1 cellular context compared by ENCODE assay signal in the genomic region with DNA sequence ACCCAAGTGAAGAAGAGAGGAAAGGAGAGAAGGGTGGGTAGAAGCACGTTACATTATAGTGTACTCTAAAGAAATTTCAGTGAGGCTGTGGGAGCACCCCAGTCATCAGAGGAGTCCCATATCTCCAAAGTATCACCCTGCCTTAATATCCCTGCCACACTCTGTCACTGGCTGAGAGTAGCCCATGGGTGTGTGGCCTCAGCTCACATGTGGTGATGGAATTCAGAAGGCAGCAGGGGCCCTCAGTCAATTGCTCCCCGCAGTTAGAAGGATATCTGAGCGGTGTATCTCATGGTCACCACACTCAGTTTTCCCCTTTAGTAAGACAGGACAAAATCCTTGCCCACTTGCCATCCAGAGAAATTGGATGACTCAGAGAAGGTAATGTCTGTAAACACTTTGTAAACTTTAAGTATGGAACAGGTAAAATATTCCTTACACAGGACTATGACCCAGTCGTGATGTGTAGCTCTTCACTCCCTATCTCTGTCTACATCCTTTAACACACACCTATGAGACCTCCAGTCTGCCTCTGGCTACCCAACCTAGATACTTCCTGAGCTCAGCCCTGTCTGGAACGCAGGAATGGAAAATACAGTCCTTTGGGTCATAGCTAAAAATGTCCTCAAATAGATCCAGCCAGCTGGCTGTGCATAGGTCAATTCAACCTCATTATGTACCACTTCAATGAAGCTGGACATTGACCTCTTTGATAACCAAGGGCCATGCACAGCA.
TF ChIP-seq lines count a peak whose summit lies in the region.

No MANE protein-coding gene starts in this region.

TF ChIP-seq in HepG2, 621 proteins besides CTCF, POLR2A, EP300 and RAD21 (continued from another document and continues in another):
- TF ChIP-seq MEF2D (CRISPR knock-in tag; IDR thresholded peaks at IDR 0.05) (peak; percentile 99), ZNF232 (CRISPR knock-in tag; IDR thresholded peaks at IDR 0.05; ENCODE audit: borderline replicate concordance) (peak; percentile 65; the same call in 1 of the 2 replicates), KAT2B (IDR thresholded peaks at IDR 0.05; ENCODE audit: borderline replicate concordance, low read depth, low read length) (no peak), SNAPC2 (CRISPR knock-in tag; IDR thresholded peaks at IDR 0.05) (0 out of 2 replicates have a peak, but pooled peaks have one; percentile 10), ZNF782 (CRISPR knock-in tag; IDR thresholded peaks at IDR 0.05; ENCODE audit: borderline replicate concordance) (no peak), ZKSCAN8 (CRISPR knock-in tag; IDR thresholded peaks at IDR 0.05; ENCODE audit: borderline replicate concordance) (no peak; the same call in 1 of the 2 replicates), AGO2 (optimal IDR thresholded peaks at IDR 0.05; ENCODE audit: low read depth, low read length) (no peak), BRCA1 (CRISPR knock-in tag; IDR thresholded peaks at IDR 0.05) (0 out of 2 replicates have a peak, but pooled peaks have one; percentile 28), ARNT2 (CRISPR knock-in tag; IDR thresholded peaks at IDR 0.05; ENCODE audit: low read depth) (no peak), CHCHD3 (CRISPR knock-in tag; IDR thresholded peaks at IDR 0.05) (no peak), CBX5 (CRISPR knock-in tag; IDR thresholded peaks at IDR 0.05; ENCODE audit: borderline replicate concordance) (no peak), HDAC1 (CRISPR knock-in tag; IDR thresholded peaks at IDR 0.05) (peak; percentile 76; the same call in 1 of the 2 replicates), YEATS4 (CRISPR knock-in tag; IDR thresholded peaks at IDR 0.05; ENCODE audit: borderline replicate concordance) (peak; percentile 78), RBAK (CRISPR knock-in tag; IDR thresholded peaks at IDR 0.05) (no peak), ZNF333 (CRISPR knock-in tag; IDR thresholded peaks at IDR 0.05; ENCODE audit: borderline replicate concordance) (no peak), PTBP1 (IDR thresholded peaks at IDR 0.05; ENCODE audit: low read depth, low read length, poor library complexity, severe bottlenecking) (no peak), ZNF7 (CRISPR knock-in tag; IDR thresholded peaks at IDR 0.05) (no peak), ZEB1 (IDR thresholded peaks at IDR 0.05; ENCODE audit: insufficient replicate concordance, low read depth) (peak; percentile 53), MYNN (CRISPR knock-in tag; IDR thresholded peaks at IDR 0.05; ENCODE audit: low read depth) (no peak), MED13 (CRISPR knock-in tag; IDR thresholded peaks at IDR 0.05) (peak; percentile 57; the same call in 1 of the 2 replicates), FIP1L1 (IDR thresholded peaks at IDR 0.05; ENCODE audit: borderline replicate concordance, insufficient read depth, low read depth, low read length) (no peak), ZNF768 (CRISPR knock-in tag; IDR thresholded peaks at IDR 0.05) (no peak), XRCC5 (optimal IDR thresholded peaks at IDR 0.05; ENCODE audit: low read length) (no peak), PAF1 (CRISPR knock-in tag; IDR thresholded peaks at IDR 0.05) (no peak), KLF6 (CRISPR knock-in tag; IDR thresholded peaks at IDR 0.05) (peak; percentile 34; the same call in 1 of the 2 replicates), ZNF577 (CRISPR knock-in tag; IDR thresholded peaks at IDR 0.05; ENCODE audit: borderline replicate concordance, low read depth) (no peak), CCDC6 (CRISPR knock-in tag; IDR thresholded peaks at IDR 0.05) (no peak), RARG (CRISPR knock-in tag; IDR thresholded peaks at IDR 0.05; ENCODE audit: low read depth) (no peak), MAZ (IDR thresholded peaks at IDR 0.05; ENCODE audit: borderline replicate concordance, low read depth, low read length) (no peak), MAZ (CRISPR knock-in tag; IDR thresholded peaks at IDR 0.05; ENCODE audit: low read depth) (peak; percentile 19; the same call in 1 of the 2 replicates)
- TF ChIP-seq, protein P1, sequence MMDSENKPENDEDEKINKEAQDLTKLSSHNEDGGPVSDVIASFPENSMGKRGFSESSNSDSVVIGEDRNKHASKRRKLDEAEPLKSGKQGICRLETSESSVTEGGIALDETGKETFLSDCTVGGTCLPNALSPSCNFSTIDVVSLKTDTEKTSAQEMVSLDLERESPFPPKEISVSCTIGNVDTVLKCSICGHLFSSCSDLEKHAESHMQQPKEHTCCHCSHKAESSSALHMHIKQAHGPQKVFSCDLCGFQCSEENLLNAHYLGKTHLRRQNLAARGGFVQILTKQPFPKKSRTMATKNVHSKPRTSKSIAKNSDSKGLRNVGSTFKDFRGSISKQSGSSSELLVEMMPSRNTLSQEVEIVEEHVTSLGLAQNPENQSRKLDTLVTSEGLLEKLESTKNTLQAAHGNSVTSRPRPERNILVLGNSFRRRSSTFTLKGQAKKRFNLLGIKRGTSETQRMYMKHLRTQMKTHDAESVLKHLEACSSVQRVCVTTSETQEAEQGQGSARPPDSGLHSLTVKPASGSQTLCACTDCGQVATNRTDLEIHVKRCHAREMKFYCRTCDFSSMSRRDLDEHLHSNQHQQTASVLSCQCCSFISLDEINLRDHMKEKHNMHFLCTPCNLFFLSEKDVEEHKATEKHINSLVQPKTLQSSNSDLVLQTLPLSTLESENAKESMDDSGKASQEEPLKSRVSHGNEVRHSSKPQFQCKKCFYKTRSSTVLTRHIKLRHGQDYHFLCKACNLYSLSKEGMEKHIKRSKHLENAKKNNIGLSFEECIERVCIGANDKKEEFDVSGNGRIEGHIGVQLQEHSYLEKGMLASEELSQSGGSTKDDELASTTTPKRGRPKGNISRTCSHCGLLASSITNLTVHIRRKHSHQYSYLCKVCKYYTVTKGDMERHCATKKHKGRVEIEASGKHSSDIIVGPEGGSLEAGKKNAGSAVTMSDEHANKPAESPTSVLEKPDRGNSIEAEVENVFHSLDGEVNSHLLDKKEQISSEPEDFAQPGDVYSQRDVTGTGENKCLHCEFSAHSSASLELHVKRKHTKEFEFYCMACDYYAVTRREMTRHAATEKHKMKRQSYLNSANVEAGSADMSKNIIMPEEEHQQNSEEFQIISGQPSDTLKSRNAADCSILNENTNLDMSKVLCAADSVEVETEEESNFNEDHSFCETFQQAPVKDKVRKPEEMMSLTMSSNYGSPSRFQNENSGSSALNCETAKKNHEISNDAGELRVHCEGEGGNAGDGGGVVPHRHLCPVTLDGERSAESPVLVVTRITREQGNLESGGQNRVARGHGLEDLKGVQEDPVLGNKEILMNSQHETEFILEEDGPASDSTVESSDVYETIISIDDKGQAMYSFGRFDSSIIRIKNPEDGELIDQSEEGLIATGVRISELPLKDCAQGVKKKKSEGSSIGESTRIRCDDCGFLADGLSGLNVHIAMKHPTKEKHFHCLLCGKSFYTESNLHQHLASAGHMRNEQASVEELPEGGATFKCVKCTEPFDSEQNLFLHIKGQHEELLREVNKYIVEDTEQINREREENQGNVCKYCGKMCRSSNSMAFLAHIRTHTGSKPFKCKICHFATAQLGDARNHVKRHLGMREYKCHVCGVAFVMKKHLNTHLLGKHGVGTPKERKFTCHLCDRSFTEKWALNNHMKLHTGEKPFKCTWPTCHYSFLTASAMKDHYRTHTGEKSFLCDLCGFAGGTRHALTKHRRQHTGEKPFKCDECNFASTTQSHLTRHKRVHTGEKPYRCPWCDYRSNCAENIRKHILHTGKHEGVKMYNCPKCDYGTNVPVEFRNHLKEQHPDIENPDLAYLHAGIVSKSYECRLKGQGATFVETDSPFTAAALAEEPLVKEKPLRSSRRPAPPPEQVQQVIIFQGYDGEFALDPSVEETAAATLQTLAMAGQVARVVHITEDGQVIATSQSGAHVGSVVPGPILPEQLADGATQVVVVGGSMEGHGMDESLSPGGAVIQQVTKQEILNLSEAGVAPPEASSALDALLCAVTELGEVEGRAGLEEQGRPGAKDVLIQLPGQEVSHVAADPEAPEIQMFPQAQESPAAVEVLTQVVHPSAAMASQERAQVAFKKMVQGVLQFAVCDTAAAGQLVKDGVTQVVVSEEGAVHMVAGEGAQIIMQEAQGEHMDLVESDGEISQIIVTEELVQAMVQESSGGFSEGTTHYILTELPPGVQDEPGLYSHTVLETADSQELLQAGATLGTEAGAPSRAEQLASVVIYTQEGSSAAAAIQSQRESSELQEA (CRISPR knock-in tag; IDR thresholded peaks at IDR 0.05; ENCODE audit: not compliant biosample characterization) = no peak
- TF ChIP-seq, protein P2, sequence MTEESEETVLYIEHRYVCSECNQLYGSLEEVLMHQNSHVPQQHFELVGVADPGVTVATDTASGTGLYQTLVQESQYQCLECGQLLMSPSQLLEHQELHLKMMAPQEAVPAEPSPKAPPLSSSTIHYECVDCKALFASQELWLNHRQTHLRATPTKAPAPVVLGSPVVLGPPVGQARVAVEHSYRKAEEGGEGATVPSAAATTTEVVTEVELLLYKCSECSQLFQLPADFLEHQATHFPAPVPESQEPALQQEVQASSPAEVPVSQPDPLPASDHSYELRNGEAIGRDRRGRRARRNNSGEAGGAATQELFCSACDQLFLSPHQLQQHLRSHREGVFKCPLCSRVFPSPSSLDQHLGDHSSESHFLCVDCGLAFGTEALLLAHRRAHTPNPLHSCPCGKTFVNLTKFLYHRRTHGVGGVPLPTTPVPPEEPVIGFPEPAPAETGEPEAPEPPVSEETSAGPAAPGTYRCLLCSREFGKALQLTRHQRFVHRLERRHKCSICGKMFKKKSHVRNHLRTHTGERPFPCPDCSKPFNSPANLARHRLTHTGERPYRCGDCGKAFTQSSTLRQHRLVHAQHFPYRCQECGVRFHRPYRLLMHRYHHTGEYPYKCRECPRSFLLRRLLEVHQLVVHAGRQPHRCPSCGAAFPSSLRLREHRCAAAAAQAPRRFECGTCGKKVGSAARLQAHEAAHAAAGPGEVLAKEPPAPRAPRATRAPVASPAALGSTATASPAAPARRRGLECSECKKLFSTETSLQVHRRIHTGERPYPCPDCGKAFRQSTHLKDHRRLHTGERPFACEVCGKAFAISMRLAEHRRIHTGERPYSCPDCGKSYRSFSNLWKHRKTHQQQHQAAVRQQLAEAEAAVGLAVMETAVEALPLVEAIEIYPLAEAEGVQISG (CRISPR knock-in tag; IDR thresholded peaks at IDR 0.05) = peak; percentile 67; the same call in 1 of the 2 replicates
- TF ChIP-seq, protein P3, sequence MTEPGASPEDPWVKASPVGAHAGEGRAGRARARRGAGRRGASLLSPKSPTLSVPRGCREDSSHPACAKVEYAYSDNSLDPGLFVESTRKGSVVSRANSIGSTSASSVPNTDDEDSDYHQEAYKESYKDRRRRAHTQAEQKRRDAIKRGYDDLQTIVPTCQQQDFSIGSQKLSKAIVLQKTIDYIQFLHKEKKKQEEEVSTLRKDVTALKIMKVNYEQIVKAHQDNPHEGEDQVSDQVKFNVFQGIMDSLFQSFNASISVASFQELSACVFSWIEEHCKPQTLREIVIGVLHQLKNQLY (CRISPR knock-in tag; IDR thresholded peaks at IDR 0.05) = peak; percentile 83
- TF ChIP-seq, protein P4, sequence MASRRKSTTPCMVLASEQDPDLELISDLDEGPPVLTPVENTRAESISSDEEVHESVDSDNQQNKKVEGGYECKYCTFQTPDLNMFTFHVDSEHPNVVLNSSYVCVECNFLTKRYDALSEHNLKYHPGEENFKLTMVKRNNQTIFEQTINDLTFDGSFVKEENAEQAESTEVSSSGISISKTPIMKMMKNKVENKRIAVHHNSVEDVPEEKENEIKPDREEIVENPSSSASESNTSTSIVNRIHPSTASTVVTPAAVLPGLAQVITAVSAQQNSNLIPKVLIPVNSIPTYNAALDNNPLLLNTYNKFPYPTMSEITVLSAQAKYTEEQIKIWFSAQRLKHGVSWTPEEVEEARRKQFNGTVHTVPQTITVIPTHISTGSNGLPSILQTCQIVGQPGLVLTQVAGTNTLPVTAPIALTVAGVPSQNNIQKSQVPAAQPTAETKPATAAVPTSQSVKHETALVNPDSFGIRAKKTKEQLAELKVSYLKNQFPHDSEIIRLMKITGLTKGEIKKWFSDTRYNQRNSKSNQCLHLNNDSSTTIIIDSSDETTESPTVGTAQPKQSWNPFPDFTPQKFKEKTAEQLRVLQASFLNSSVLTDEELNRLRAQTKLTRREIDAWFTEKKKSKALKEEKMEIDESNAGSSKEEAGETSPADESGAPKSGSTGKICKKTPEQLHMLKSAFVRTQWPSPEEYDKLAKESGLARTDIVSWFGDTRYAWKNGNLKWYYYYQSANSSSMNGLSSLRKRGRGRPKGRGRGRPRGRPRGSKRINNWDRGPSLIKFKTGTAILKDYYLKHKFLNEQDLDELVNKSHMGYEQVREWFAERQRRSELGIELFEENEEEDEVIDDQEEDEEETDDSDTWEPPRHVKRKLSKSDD (CRISPR knock-in tag; IDR thresholded peaks at IDR 0.05; ENCODE audit: low read depth) = no peak
- TF ChIP-seq, protein P5, sequence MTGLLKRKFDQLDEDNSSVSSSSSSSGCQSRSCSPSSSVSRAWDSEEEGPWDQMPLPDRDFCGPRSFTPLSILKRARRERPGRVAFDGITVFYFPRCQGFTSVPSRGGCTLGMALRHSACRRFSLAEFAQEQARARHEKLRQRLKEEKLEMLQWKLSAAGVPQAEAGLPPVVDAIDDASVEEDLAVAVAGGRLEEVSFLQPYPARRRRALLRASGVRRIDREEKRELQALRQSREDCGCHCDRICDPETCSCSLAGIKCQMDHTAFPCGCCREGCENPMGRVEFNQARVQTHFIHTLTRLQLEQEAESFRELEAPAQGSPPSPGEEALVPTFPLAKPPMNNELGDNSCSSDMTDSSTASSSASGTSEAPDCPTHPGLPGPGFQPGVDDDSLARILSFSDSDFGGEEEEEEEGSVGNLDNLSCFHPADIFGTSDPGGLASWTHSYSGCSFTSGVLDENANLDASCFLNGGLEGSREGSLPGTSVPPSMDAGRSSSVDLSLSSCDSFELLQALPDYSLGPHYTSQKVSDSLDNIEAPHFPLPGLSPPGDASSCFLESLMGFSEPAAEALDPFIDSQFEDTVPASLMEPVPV (CRISPR knock-in tag; IDR thresholded peaks at IDR 0.05) = no peak
- TF ChIP-seq, protein P6, sequence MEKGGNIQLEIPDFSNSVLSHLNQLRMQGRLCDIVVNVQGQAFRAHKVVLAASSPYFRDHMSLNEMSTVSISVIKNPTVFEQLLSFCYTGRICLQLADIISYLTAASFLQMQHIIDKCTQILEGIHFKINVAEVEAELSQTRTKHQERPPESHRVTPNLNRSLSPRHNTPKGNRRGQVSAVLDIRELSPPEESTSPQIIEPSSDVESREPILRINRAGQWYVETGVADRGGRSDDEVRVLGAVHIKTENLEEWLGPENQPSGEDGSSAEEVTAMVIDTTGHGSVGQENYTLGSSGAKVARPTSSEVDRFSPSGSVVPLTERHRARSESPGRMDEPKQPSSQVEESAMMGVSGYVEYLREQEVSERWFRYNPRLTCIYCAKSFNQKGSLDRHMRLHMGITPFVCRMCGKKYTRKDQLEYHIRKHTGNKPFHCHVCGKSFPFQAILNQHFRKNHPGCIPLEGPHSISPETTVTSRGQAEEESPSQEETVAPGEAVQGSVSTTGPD (CRISPR knock-in tag; IDR thresholded peaks at IDR 0.05) = no peak
- TF ChIP-seq, protein P7, sequence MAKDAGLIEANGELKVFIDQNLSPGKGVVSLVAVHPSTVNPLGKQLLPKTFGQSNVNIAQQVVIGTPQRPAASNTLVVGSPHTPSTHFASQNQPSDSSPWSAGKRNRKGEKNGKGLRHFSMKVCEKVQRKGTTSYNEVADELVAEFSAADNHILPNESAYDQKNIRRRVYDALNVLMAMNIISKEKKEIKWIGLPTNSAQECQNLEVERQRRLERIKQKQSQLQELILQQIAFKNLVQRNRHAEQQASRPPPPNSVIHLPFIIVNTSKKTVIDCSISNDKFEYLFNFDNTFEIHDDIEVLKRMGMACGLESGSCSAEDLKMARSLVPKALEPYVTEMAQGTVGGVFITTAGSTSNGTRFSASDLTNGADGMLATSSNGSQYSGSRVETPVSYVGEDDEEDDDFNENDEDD (CRISPR knock-in tag; IDR thresholded peaks at IDR 0.05; ENCODE audit: borderline replicate concordance) = peak; percentile 32; the same call in 1 of the 2 replicates
